Comparison of ENCODE assay signal across 1 cellular context in genomic region chrX:49183701-49184281, GRCh38.
TF ChIP-seq lines count a peak whose summit lies in the region.

No MANE protein-coding gene starts in this region.

TF ChIP-seq in endothelial cell of umbilical vein, 7 proteins besides CTCF, POLR2A, EP300 and RAD21:
- TF ChIP-seq EZH2 (IDR thresholded peaks at IDR 0.05; ENCODE audit: borderline replicate concordance, low read depth, low read length, severe bottlenecking) (no peak), GATA2 (IDR thresholded peaks at IDR 0.05; ENCODE audit: insufficient read depth, insufficient read length, low read depth, low read length) (no peak), JUN (IDR thresholded peaks at IDR 0.05; ENCODE audit: borderline replicate concordance, insufficient read depth, insufficient read length, low read depth) (no peak), POLR2AphosphoS5 (IDR thresholded peaks at IDR 0.05; ENCODE audit: insufficient read depth, low read depth, low read length) (no peak), MYC (IDR thresholded peaks at IDR 0.05; ENCODE audit: low read depth, low read length) (no peak), MAX (IDR thresholded peaks at IDR 0.05; ENCODE audit: insufficient read depth, insufficient read length) (no peak), FOS (IDR thresholded peaks at IDR 0.05; ENCODE audit: borderline replicate concordance, insufficient read depth, low read length) (no peak)
